ENCODE assay signal across 12 cellular contexts in genomic region chr18:67266591-67267237, GRCh38.
DNase-seq lines count a peak whose midpoint lies in the region; ATAC-seq, FAIRE-seq and TF ChIP-seq lines count a peak whose summit lies in the region.
"Had no signal": no experiment of that assay in that cellular context is flagged by ENCODE, and none has a peak within 500 bp of the region (broad histone marks: within the 10 kb centered on the region; RNA-seq: fewer than 3 reads in every experiment).

No MANE protein-coding gene starts in this region.

- H2BK120ac ChIP-seq in mesenchymal stem cell (ENCODE audit: low read depth, low read length), result no peak overlapping the region

- no peak overlapping the region for H3K27ac Mint-ChIP-seq in activated naive CD4-positive, alpha-beta T cell treated with anti-CD3 and anti-CD28 coated beads, Interleukin-2, amount 50 U/mL, for 72 hours

- H3K18ac ChIP-seq in mesenchymal stem cell (ENCODE audit: low read depth in 1 of 2, low read length in 2 of 2), result peak overlapping the region; percentile 52 to 54

- no peak for TF ChIP-seq CTCF in AG09309 (IDR thresholded peaks at IDR 0.05; ENCODE audit: control insufficient read depth, insufficient read depth, low read depth, low read length, missing control alignments)
- no peak for TF ChIP-seq CTCF in Loucy (conservative IDR thresholded peaks at IDR 0.05; ENCODE audit: low read length)
- TF ChIP-seq CTCF in coronary artery (IDR thresholded peaks at IDR 0.05), result no peak

- H3K27me3 ChIP-seq in Loucy (ENCODE audit: insufficient read depth, low read length, poor library complexity, severe bottlenecking) (peaks cover 19% of the 10 kb centered on the region), mesenchymal stem cell (ENCODE audit: control insufficient read depth in 1 of 2, insufficient read depth in 1 of 2, low read length in 2 of 2) (no peaks in the 10 kb centered on the region)
- H3K27me3 ChIP-seq: heart left ventricle had no signal

- H2AFZ ChIP-seq in Loucy (ENCODE audit: low read length), result no peak overlapping the region
- H2AFZ ChIP-seq in mesenchymal stem cell (ENCODE audit: low read depth, low read length), result no peak overlapping the region

- 21% methylated on average over 2 of the region's 3 CpGs for WGBS in mesenchymal stem cell

- H3K9me3 ChIP-seq in Loucy (ENCODE audit: insufficient read depth, low read depth, low read length) (no peaks in the 10 kb centered on the region), mesenchymal stem cell (ENCODE audit: control insufficient read depth, low read length) (no peaks in the 10 kb centered on the region)
- H3K9me3 ChIP-seq: heart left ventricle had no signal

- H3F3A ChIP-seq in Loucy (ENCODE audit: low read depth), result 0 out of 2 replicates have a peak, but pooled peaks cover 3% of the 10 kb centered on the region

- H3K4ac ChIP-seq in mesenchymal stem cell (ENCODE audit: low read depth in 1 of 2, low read length in 2 of 2), result peak overlapping the region in 1 of 2 experiments; percentile 51

- H3K4me1 ChIP-seq in Loucy (ENCODE audit: insufficient read depth, low read length, poor library complexity, severe bottlenecking), result peaks cover 35% of the 10 kb centered on the region
- H3K4me1 ChIP-seq in mesenchymal stem cell (ENCODE audit: control insufficient read depth, insufficient read depth, low read depth, low read length), result peaks cover 1% of the 10 kb centered on the region

- H3K79me2 ChIP-seq in Loucy (ENCODE audit: insufficient read depth, low read length), result no peaks in the 10 kb centered on the region

- H2BK5ac ChIP-seq in mesenchymal stem cell (ENCODE audit: low read depth, low read length, poor library complexity, severe bottlenecking), result no peak overlapping the region

- H3K4me3 ChIP-seq in AG09309 (ENCODE audit: control insufficient read depth, low read depth, low read length), result no peak overlapping the region
- peak overlapping the region; percentile 12 for H3K4me3 ChIP-seq in Loucy (ENCODE audit: low read length, poor library complexity, severe bottlenecking)
- H3K4me3 ChIP-seq in coronary artery, result no peak overlapping the region
- no peak overlapping the region for H3K4me3 ChIP-seq in mesenchymal stem cell (ENCODE audit: insufficient read depth in 1 of 2, low read depth in 1 of 2, low read length in 2 of 2)
- H3K4me3 ChIP-seq: heart left ventricle had no signal

- H3K36me3 ChIP-seq in Loucy (ENCODE audit: insufficient read depth, low read length), result no peaks in the 10 kb centered on the region
- no peaks in the 10 kb centered on the region for H3K36me3 ChIP-seq in mesenchymal stem cell (ENCODE audit: control insufficient read depth in 1 of 2, insufficient read depth in 2 of 2, low read depth in 1 of 2, low read length in 2 of 2)
- H3K36me3 ChIP-seq: heart left ventricle had no signal

- H3K9me2 ChIP-seq in Loucy (replicated peaks; ENCODE audit: low read depth, low read length), result no peaks in the 10 kb centered on the region

- ATAC-seq in HG02623 (IDR thresholded peaks at IDR 0.05; ENCODE audit: unreplicated experiment), result no peak
- ATAC-seq in activated naive CD4-positive, alpha-beta T cell treated with anti-CD3 and anti-CD28 coated beads, Interleukin-2, amount 50 U/mL, for 72 hours, result no peak

- H4K20me1 ChIP-seq in Loucy (ENCODE audit: insufficient read depth, low read length, poor library complexity, severe bottlenecking), result no peaks in the 10 kb centered on the region

- no peak overlapping the region for H2AK5ac ChIP-seq in mesenchymal stem cell (ENCODE audit: low read length, severe bottlenecking)

- H3K36me3 Mint-ChIP-seq in activated naive CD4-positive, alpha-beta T cell treated with anti-CD3 and anti-CD28 coated beads, Interleukin-2, amount 50 U/mL, for 72 hours, result no peaks in the 10 kb centered on the region
- H3K36me3 Mint-ChIP-seq: activated naive CD4-positive, alpha-beta T cell treated with anti-CD3 and anti-CD28 coated beads, Interleukin-2, amount 50 U/mL, for 24 hours had no signal

- H3K27ac ChIP-seq in coronary artery (peak overlapping the region; percentile 25 to 80), mesenchymal stem cell (ENCODE audit: low read length, poor library complexity, severe bottlenecking) (peak overlapping the region; percentile 60)

- H3K23ac ChIP-seq in mesenchymal stem cell (ENCODE audit: low read length in 2 of 2), result no peak overlapping the region

- no peak overlapping the region for H3K14ac ChIP-seq in mesenchymal stem cell (ENCODE audit: low read length in 2 of 2)

- H3K9ac ChIP-seq in Loucy (ENCODE audit: low read depth, low read length, poor library complexity, severe bottlenecking) (no peak overlapping the region), mesenchymal stem cell (ENCODE audit: low read length) (peak overlapping the region; percentile 75)

- no peaks in the 10 kb centered on the region for H3K9me3 Mint-ChIP-seq in activated naive CD4-positive, alpha-beta T cell treated with anti-CD3 and anti-CD28 coated beads, Interleukin-2, amount 50 U/mL, for 72 hours
- H3K9me3 Mint-ChIP-seq: activated naive CD4-positive, alpha-beta T cell treated with anti-CD3 and anti-CD28 coated beads, Interleukin-2, amount 50 U/mL, for 24 hours had no signal

- H2BK12ac ChIP-seq in mesenchymal stem cell (ENCODE audit: low read length in 2 of 2), result no peak overlapping the region

- no peak for FAIRE-seq in RCC 7860 (lab: Jason Lieb, UNC)

- H2BK15ac ChIP-seq in mesenchymal stem cell (ENCODE audit: low read depth, poor library complexity, severe bottlenecking), result no peak overlapping the region

- H3K4me2 ChIP-seq in Loucy (ENCODE audit: low read depth, low read length, poor library complexity, severe bottlenecking), result peak overlapping the region; percentile 64
- no peak overlapping the region for H3K4me2 ChIP-seq in mesenchymal stem cell (ENCODE audit: low read length, poor library complexity, severe bottlenecking)

- DNase-seq in AG09309 (ENCODE audit: low read depth), result peak; percentile 28
- DNase-seq in coronary artery (ENCODE audit: low spot score), result no peak
- DNase-seq in mesenchymal stem cell, result peak; percentile 80
- no peak for DNase-seq in COLO668 (lab: John Stamatoyannopoulos, UW; ENCODE audit: unreplicated experiment)
- DNase-seq in RCC 7860 (ENCODE audit: low spot score), result no peak
- no peak for DNase-seq in activated naive CD4-positive, alpha-beta T cell treated with anti-CD3 and anti-CD28 coated beads, Interleukin-2, amount 50 U/mL, for 72 hours (ENCODE audit: low spot score in 2 of 2)
- DNase-seq: GDM1, heart left ventricle, NCI-H1048 had no signal

- H4K91ac ChIP-seq in mesenchymal stem cell (ENCODE audit: low read length), result no peak overlapping the region

- H3K79me1 ChIP-seq in mesenchymal stem cell (replicated peaks; ENCODE audit: low read length, poor library complexity, severe bottlenecking), result no peaks in the 10 kb centered on the region

- no peak overlapping the region for H4K8ac ChIP-seq in mesenchymal stem cell (ENCODE audit: low read length)

Comparison
In these comparisons a context has a peak if more than half of its experiments do, and no peak if none do; other contexts are left out.
1. DNase-seq: peak in AG09309 (single experiment) and mesenchymal stem cell (single experiment); none in coronary artery (single experiment), COLO668 (single experiment), RCC 7860 (single experiment) and activated naive CD4-positive, alpha-beta T cell treated with anti-CD3 and anti-CD28 coated beads, Interleukin-2, amount 50 U/mL, for 72 hours (0 of 2).